Comparison of ENCODE assay signal across 1 cellular context in the genomic region with DNA sequence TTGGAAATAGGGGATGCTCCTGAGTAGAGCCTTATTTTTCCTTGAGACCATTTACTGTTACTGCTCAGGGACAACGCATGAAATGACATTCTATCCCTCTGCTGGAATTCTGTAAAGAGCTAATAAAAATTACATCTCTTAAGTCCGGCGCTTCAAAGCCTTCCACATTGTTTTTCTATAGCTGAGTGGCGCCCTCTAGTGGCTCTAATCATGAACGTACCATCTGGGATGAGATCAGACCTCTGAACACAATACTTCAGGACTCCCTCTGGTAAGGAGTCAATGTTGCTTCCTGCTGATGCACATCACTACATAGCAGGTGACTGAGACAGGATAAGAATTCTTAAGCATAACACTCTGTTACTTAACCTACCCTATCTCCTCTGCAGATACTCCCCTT.
TF ChIP-seq lines count a peak whose summit lies in the region.

No MANE protein-coding gene starts in this region.

TF ChIP-seq in H1, 55 proteins besides CTCF, POLR2A, EP300 and RAD21:
- no peak for TF ChIP-seq SP1 (IDR thresholded peaks at IDR 0.05; ENCODE audit: low read depth, low read length)
- TF ChIP-seq ASH2L (IDR thresholded peaks at IDR 0.05; ENCODE audit: low read length), result no peak
- TF ChIP-seq GTF2F1 (IDR thresholded peaks at IDR 0.05; ENCODE audit: borderline replicate concordance, low read depth, low read length), result no peak
- no peak for TF ChIP-seq SAP30 (IDR thresholded peaks at IDR 0.05; ENCODE audit: insufficient read depth, insufficient replicate concordance, low read length)
